16 cellular contexts compared by ENCODE assay signal in genomic region chr16:76194621-76195015, GRCh38.
A peak's percentile ranks its signal among the peaks of the same experiment; 100 is the strongest.
DNase-seq lines count a peak whose midpoint lies in the region; ATAC-seq, FAIRE-seq and TF ChIP-seq lines count a peak whose summit lies in the region.
"Had no signal": no experiment of that assay in that cellular context is flagged by ENCODE, and none has a peak within 500 bp of the region (broad histone marks: within the 10 kb centered on the region; RNA-seq: fewer than 3 reads in every experiment).

No MANE protein-coding gene starts in this region.

- H3K4me1 Mint-ChIP-seq in H9, result peaks cover 30 to 32% of the 10 kb centered on the region in 2 experiments

- no CpG with 5 or more reads among the region's 2 CpGs for WGBS in H9 (ENCODE audit: extremely low coverage, insufficient read length, low lambda C conversion rate)
- WGBS in pancreas, 2 donors, result 51 to 58% methylated on average over 2 of the region's 2 CpGs

- H3K4me3 ChIP-seq in pancreas, result no peak overlapping the region
- H3K4me3 ChIP-seq: SJSA1 had no signal

- H3T11ph ChIP-seq in H9 (ENCODE audit: low read length), result no peak overlapping the region

- no peaks in the 10 kb centered on the region for H3K79me2 ChIP-seq in H9 (ENCODE audit: insufficient read depth, low read length)
- H3K79me2 ChIP-seq: parathyroid adenoma had no signal

- H3K27ac ChIP-seq in H9 (ENCODE audit: insufficient read length, low read depth, low read length) (no peak overlapping the region), pancreas (no peak overlapping the region)
- H3K27ac ChIP-seq: parathyroid adenoma, SJSA1 had no signal

- H3K14ac ChIP-seq in H9 (ENCODE audit: insufficient read depth, low read length), result no peak overlapping the region

- no peak overlapping the region for H2BK15ac ChIP-seq in H9 (ENCODE audit: low read depth, low read length)

- H3K4me3 Mint-ChIP-seq in H9, result no peak overlapping the region
- H3K4me3 Mint-ChIP-seq: mesothelial cell of epicardium had no signal

- no peak overlapping the region for H2BK12ac ChIP-seq in H9 (ENCODE audit: insufficient read length, low read depth, low read length)

- peak overlapping the region; percentile 87 for H2AFZ ChIP-seq in H9 (ENCODE audit: low read length)
- H2AFZ ChIP-seq: parathyroid adenoma had no signal

- ATAC-seq in pancreas (peak in 3 of 4 donors; percentile 48 to 78 (median 65)), GM21367 (IDR thresholded peaks at IDR 0.05; ENCODE audit: unreplicated experiment) (no peak), HG03045 (IDR thresholded peaks at IDR 0.05; ENCODE audit: unreplicated experiment) (no peak), HG03039 (IDR thresholded peaks at IDR 0.05; ENCODE audit: unreplicated experiment) (no peak)

- no peak overlapping the region for H3K4ac ChIP-seq in H9 (ENCODE audit: low read depth, low read length)

- H3K23me2 ChIP-seq in H9 (ENCODE audit: insufficient read length, low read depth, low read length, poor library complexity, severe bottlenecking), result no peaks in the 10 kb centered on the region

- no peaks in the 10 kb centered on the region; the same call in none of the 2 replicates for H3K27me3 Mint-ChIP-seq in H9 (ENCODE audit: low read depth)

- DNase-seq in H9 (no peak), T1000 (lab: John Stamatoyannopoulos, UW) (peak; percentile 11), fibroblast of peridontal ligament (ENCODE audit: extremely low read depth) (peak; percentile 5), pancreas (no peak)
- DNase-seq in activated CD4-positive, alpha-beta T cell treated with anti-CD3 and anti-CD28 coated beads for 1 hour, result no peak
- DNase-seq: activated CD8-positive, alpha-beta memory T cell treated with anti-CD3 and anti-CD28 coated beads for 24 hours; activated effector memory CD4-positive, alpha-beta T cell treated with Interleukin-2 at 50 U/mL for 16 hours; AML-193; caudate nucleus; stimulated activated CD4-positive, alpha-beta T cell treated with anti-CD3 and anti-CD28 coated beads, Interleukin-1b, Interleukin-23, amount 100 ng/mL, for 48 hours had no signal

- intact Hi-C loops in pancreas (cut with DNase I), result no loop called here

- H2BK120ac ChIP-seq in H9 (ENCODE audit: low read depth, low read length, poor library complexity, severe bottlenecking), result no peak overlapping the region

- H3K36me3 ChIP-seq in pancreas, result no peaks in the 10 kb centered on the region
- H3K36me3 ChIP-seq: SJSA1 had no signal

- H3K4me1 ChIP-seq in H9 (ENCODE audit: insufficient read depth, low read length) (peaks cover 11% of the 10 kb centered on the region), pancreas (peaks cover 6% of the 10 kb centered on the region in 3 donors)
- H3K4me1 ChIP-seq: parathyroid adenoma, SJSA1 had no signal

- H3K9me3 ChIP-seq in H9 (ENCODE audit: control insufficient read depth, low read depth, low read length), result no peaks in the 10 kb centered on the region
- no peaks in the 10 kb centered on the region for H3K9me3 ChIP-seq in pancreas
- H3K9me3 ChIP-seq: SJSA1 had no signal

- H4K20me1 ChIP-seq in H9 (ENCODE audit: control insufficient read depth, insufficient read depth, insufficient read length), result no peaks in the 10 kb centered on the region

- H3K4me2 ChIP-seq in H9 (ENCODE audit: insufficient read depth, insufficient read length, low read length), result no peak overlapping the region

- no peak overlapping the region for H3K18ac ChIP-seq in H9 (ENCODE audit: insufficient read length, low read depth, low read length)

- TF ChIP-seq CTCF in H9 (conservative IDR thresholded peaks at IDR 0.05) (no peak), pancreas (IDR thresholded peaks at IDR 0.05) (no peak)

- H3K27ac Mint-ChIP-seq in H9, result no peak overlapping the region

- no peak overlapping the region for H2BK5ac ChIP-seq in H9 (ENCODE audit: insufficient read length, low read length)

- H3K9me3 Mint-ChIP-seq in H9, result no peaks in the 10 kb centered on the region
- H3K9me3 Mint-ChIP-seq: mesothelial cell of epicardium had no signal

- H4K91ac ChIP-seq in H9 (ENCODE audit: insufficient read length, low read depth, low read length), result no peak overlapping the region

- no peak overlapping the region for H3K9ac ChIP-seq in H9 (ENCODE audit: extremely low read depth, insufficient read length, low read length)
- H3K9ac ChIP-seq: parathyroid adenoma had no signal

- H4K5ac ChIP-seq in H9 (ENCODE audit: insufficient read length, low read depth, low read length), result no peak overlapping the region

- no peaks in the 10 kb centered on the region for H3K27me3 ChIP-seq in H9 (ENCODE audit: insufficient read depth, low read length)
- H3K27me3 ChIP-seq in pancreas, result no peaks in the 10 kb centered on the region
- H3K27me3 ChIP-seq: SJSA1 had no signal

- H2AK5ac ChIP-seq in H9 (ENCODE audit: insufficient read length, low read length), result no peak overlapping the region

- H4K8ac ChIP-seq in H9 (replicated peaks; ENCODE audit: insufficient read length, low read depth, low read length), result no peak overlapping the region

- no peaks in the 10 kb centered on the region for H3K79me1 ChIP-seq in H9 (ENCODE audit: insufficient read depth, low read depth, low read length, poor library complexity, severe bottlenecking)

- no peak overlapping the region for H3K56ac ChIP-seq in H9 (ENCODE audit: insufficient read length, low read depth, low read length)

- H3K36me3 Mint-ChIP-seq in H9 (ENCODE audit: insufficient read depth in 1 of 3, low read depth in 3 of 3), result no peaks in the 10 kb centered on the region
- H3K36me3 Mint-ChIP-seq: mesothelial cell of epicardium had no signal

- H3K23ac ChIP-seq in H9 (ENCODE audit: insufficient read length, low read depth, low read length), result no peak overlapping the region

- peak overlapping the region; percentile 45 for H2BK20ac ChIP-seq in H9 (ENCODE audit: low read depth, low read length, poor library complexity, severe bottlenecking)

- no peak for FAIRE-seq in pancreas (lab: Jason Lieb, UNC)

Comparison
In these comparisons a context has a peak if more than half of its experiments do, and no peak if none do; other contexts are left out.
1. DNase-seq: peak in T1000 (single experiment) and fibroblast of peridontal ligament (single experiment); none in H9 (single experiment), pancreas (0 of 6) and activated CD4-positive, alpha-beta T cell treated with anti-CD3 and anti-CD28 coated beads for 1 hour (single experiment).
2. ATAC-seq: peak in pancreas (3 of 4); none in GM21367 (single experiment), HG03045 (single experiment) and HG03039 (single experiment).